9 cellular contexts compared by ENCODE assay signal in the genomic region with DNA sequence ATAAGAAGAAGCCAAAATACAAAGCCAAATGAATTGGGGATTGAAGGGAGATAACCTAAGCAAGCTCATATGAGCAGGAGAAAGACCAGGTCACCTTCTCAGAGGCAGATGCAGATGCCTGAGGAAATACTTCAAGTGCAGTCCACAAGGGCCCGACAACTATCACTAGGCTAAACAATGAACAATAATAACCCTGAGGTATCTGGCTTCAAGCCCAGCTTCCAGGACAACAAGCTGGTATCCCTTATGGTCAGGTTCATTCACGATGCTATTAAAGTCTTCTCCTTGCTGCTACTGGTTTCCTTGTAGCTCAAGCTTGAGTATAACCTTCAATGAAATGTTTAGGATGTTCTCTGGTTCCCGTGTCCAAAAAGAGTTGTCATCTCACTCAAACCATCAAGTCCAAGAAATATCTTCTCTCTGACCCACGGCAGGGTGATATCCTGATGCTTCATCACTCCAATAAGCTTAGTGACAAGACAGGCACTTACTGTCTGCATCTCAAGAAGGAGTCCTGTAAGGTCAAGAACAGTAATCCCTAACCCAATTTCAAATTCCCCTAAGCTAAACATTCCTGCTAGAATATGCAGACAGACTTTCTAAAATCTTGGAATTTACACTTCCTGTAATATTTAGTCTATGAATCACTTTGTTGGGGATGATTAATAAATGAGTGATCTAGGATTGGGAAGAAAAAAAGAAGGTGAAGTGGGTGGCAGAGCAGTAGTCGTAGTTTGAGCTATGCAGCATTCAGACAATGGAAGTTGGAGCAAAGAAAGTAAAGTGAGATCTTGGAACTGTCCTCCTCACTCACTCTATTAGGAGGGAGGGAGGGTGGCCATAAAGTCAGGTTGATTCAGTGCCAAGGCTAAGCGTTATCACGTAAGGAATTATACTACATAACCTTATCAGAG. TPM values are rescaled to one million over a fixed set of nuclear protein-coding genes. Genes with fewer than 3 reads are reported as not detected.
A peak's percentile ranks its signal among the peaks of the same experiment; 100 is the strongest.
DNase-seq lines count a peak whose midpoint lies in the region; ATAC-seq and TF ChIP-seq lines count a peak whose summit lies in the region.
"Had no signal": no experiment of that assay in that cellular context is flagged by ENCODE, and none has a peak within 500 bp of the region (broad histone marks: within the 10 kb centered on the region; RNA-seq: fewer than 3 reads in every experiment).

No MANE protein-coding gene starts in this region.

- BruUV-seq in PC-3 (replicated peaks; lab: Mats Ljungman, UMichigan), result no TSS peak

- H3K36me3 ChIP-seq in PC-3 (ENCODE audit: low read depth, low read length) (no peaks in the 10 kb centered on the region), fibroblast of lung (ENCODE audit: control insufficient read depth, insufficient read depth, low read length) (no peaks in the 10 kb centered on the region), smooth muscle cell (ENCODE audit: low read depth) (no peaks in the 10 kb centered on the region)
- H3K36me3 ChIP-seq: BLaER1 treated with 17β-estradiol and CSF1 and Interleukin-3, amounts not matched to agents 10 nM and 100 nM had no signal

- no peaks in the 10 kb centered on the region for H3K9me2 ChIP-seq in PC-3 (replicated peaks; ENCODE audit: low read length)

- ATAC-seq in PC-3 (peak; percentile 81), HG02610 (IDR thresholded peaks at IDR 0.05; ENCODE audit: unreplicated experiment) (no peak)

- CTCF ChIA-PET in PC-3 (lab: Charles Lee), result interaction anchor here (0.7 kb wide), 2 partner anchors 83 to 200 kb away, joined by 3 to 5 read pairs; no protein-coding TSS in a partner anchor

- H3K9ac ChIP-seq in PC-3 (ENCODE audit: low read length), result no peak overlapping the region
- no peak overlapping the region for H3K9ac ChIP-seq in fibroblast of lung (ENCODE audit: insufficient read depth, low read length)
- peak overlapping the region; percentile 7 for H3K9ac ChIP-seq in smooth muscle cell (ENCODE audit: low read depth)
- H3K9ac ChIP-seq: BLaER1 treated with 17β-estradiol and CSF1 and Interleukin-3, amounts not matched to agents 10 nM and 100 nM had no signal

- H3K27me3 ChIP-seq in PC-3 (ENCODE audit: low read length) (no peaks in the 10 kb centered on the region), fibroblast of lung (ENCODE audit: control insufficient read depth, insufficient read depth, low read length) (no peaks in the 10 kb centered on the region), smooth muscle cell (ENCODE audit: low read depth) (no peaks in the 10 kb centered on the region)

- H3K4me2 ChIP-seq in PC-3 (ENCODE audit: low read length), result peak overlapping the region; percentile 67
- peak overlapping the region; percentile 73 for H3K4me2 ChIP-seq in fibroblast of lung (ENCODE audit: extremely low read depth, insufficient read depth, low read length)
- H3K4me2 ChIP-seq in smooth muscle cell, result peak overlapping the region; percentile 47
- H3K4me2 ChIP-seq: BLaER1 treated with 17β-estradiol and CSF1 and Interleukin-3, amounts not matched to agents 10 nM and 100 nM had no signal

- intact Hi-C loops in PC-3 (cut with micrococcal nuclease), result no loop called here

- 40% methylated on average over 7 of the region's 7 CpGs for WGBS in smooth muscle cell (ENCODE audit: low lambda C conversion rate)

- H3F3A ChIP-seq in PC-3 (ENCODE audit: low read length, unreplicated experiment), result peaks cover 4% of the 10 kb centered on the region
- peaks cover 17% of the 10 kb centered on the region for H3F3A ChIP-seq in smooth muscle cell (ENCODE audit: low read depth)

- peak; percentile 53 for DNase-seq in NCI-H748 (lab: John Stamatoyannopoulos, UW; ENCODE audit: unreplicated experiment)
- no peak for DNase-seq in NCI-H748 treated with DMSO at 0.1 percent for 48 hours (lab: John Stamatoyannopoulos, UW)
- DNase-seq in PC-3, result peak; percentile 88
- DNase-seq in fibroblast of lung (ENCODE audit: low read depth in 2 of 2), result peak; percentile 40 to 92
- DNase-seq in smooth muscle cell (lab: John Stamatoyannopoulos, UW; ENCODE audit: unreplicated experiment), result no peak
- DNase-seq in dedifferentiated amniotic fluid mesenchymal stem cell (ENCODE audit: extremely low spot score), result no peak
- DNase-seq in Kasumi-1 (lab: John Stamatoyannopoulos, UW), result no peak

- peak overlapping the region; percentile 83 for H3K27ac ChIP-seq in PC-3 (ENCODE audit: low read length)
- peak overlapping the region; percentile 58 for H3K27ac ChIP-seq in fibroblast of lung (ENCODE audit: insufficient read depth, low read length)
- H3K27ac ChIP-seq in smooth muscle cell (ENCODE audit: low read depth), result peak overlapping the region; percentile 80
- H3K27ac ChIP-seq: BLaER1 treated with 17β-estradiol and CSF1 and Interleukin-3, amounts not matched to agents 10 nM and 100 nM had no signal

- H3K4me3 ChIP-seq in PC-3 (ENCODE audit: low read length) (0 out of 2 replicates have a peak overlapping the region, but pooled peaks have one; percentile 19), fibroblast of lung (replicated peaks in 1 of 4; ENCODE audit: control extremely low read depth in 1 of 4, insufficient read depth in 1 of 4, low read depth in 3 of 4, low read length in 4 of 4) (no peak overlapping the region), smooth muscle cell (no peak overlapping the region)
- H3K4me3 ChIP-seq: BLaER1 treated with 17β-estradiol and CSF1 and Interleukin-3, amounts not matched to agents 10 nM and 100 nM had no signal

- POLR2A ChIA-PET in PC-3 (lab: Charles Lee; ENCODE audit: unreplicated experiment), result interaction anchor here (0.7 kb wide), 1 partner anchor 41 kb away, joined by 5 read pairs; no protein-coding TSS in a partner anchor

- H4K20me1 ChIP-seq in PC-3 (ENCODE audit: low read length) (no peaks in the 10 kb centered on the region), fibroblast of lung (ENCODE audit: control insufficient read depth, extremely low read depth, insufficient read depth, low read length) (no peaks in the 10 kb centered on the region), smooth muscle cell (ENCODE audit: low read depth) (no peaks in the 10 kb centered on the region)
- H4K20me1 ChIP-seq: BLaER1 treated with 17β-estradiol and CSF1 and Interleukin-3, amounts not matched to agents 10 nM and 100 nM had no signal

- no peaks in the 10 kb centered on the region for H3K79me2 ChIP-seq in PC-3 (ENCODE audit: low read length)
- no peaks in the 10 kb centered on the region for H3K79me2 ChIP-seq in fibroblast of lung (ENCODE audit: control insufficient read depth, insufficient read depth, low read length)
- H3K79me2 ChIP-seq in smooth muscle cell (ENCODE audit: low read depth), result no peaks in the 10 kb centered on the region

- TF ChIP-seq CTCF in PC-3 (conservative IDR thresholded peaks at IDR 0.05; ENCODE audit: low read depth, low read length), result no peak
- no peak for TF ChIP-seq CTCF in fibroblast of lung (conservative IDR thresholded peaks at IDR 0.05 in 1 of 2, IDR thresholded peaks at IDR 0.05 in 1 of 2; ENCODE audit: low read depth in 1 of 2, low read length in 2 of 2)
- TF ChIP-seq CTCF in smooth muscle cell (IDR thresholded peaks at IDR 0.05; ENCODE audit: borderline replicate concordance, insufficient read depth, poor library complexity, severe bottlenecking), result no peak

- H3K9me3 ChIP-seq in PC-3 (ENCODE audit: low read length) (no peaks in the 10 kb centered on the region), fibroblast of lung (ENCODE audit: control insufficient read depth, insufficient read depth, low read depth, low read length) (no peaks in the 10 kb centered on the region), smooth muscle cell (replicated peaks; ENCODE audit: low read depth) (no peaks in the 10 kb centered on the region)

- H2AFZ ChIP-seq in PC-3 (ENCODE audit: low read length) (no peak overlapping the region), fibroblast of lung (ENCODE audit: low read length) (no peak overlapping the region), smooth muscle cell (ENCODE audit: low read depth) (no peak overlapping the region)

- H3K4me1 ChIP-seq in PC-3 (ENCODE audit: insufficient read depth, low read length) (peaks cover 42% of the 10 kb centered on the region), fibroblast of lung (ENCODE audit: control insufficient read depth, extremely low read depth, insufficient read depth, low read length) (peaks cover 19% of the 10 kb centered on the region), smooth muscle cell (ENCODE audit: low read depth) (peaks cover 13% of the 10 kb centered on the region)

RNA-seq across cellular contexts. Expression of gene CHN1, which starts 33.1 kb away (rescaled TPM):
- total RNA-seq in PC-3 (2014; rRNA removed), result 7.8 and 9.2 TPM in 2 replicates
- 59.1 and 203 TPM in 2 replicates for total RNA-seq in fibroblast of lung
- 285 and 904 TPM in 2 replicates for polyA plus RNA-seq in fibroblast of lung
- 154 and 432 TPM in 2 replicates for polyA plus RNA-seq in fibroblast of lung (2012)
- 51.6 and 216 TPM in 2 replicates for polyA minus RNA-seq in fibroblast of lung (ENCODE audit: low replicate concordance)
- 33.5 and 40.4 TPM in 2 replicates for total RNA-seq in smooth muscle cell
- polyA plus RNA-seq in smooth muscle cell, result 30.2 and 44.8 TPM in 2 replicates

Comparison
In these comparisons a context has a peak if more than half of its experiments do, and no peak if none do; other contexts are left out.
1. DNase-seq: peak in NCI-H748 (single experiment), PC-3 (single experiment) and fibroblast of lung (2 of 2); none in NCI-H748 treated with DMSO at 0.1 percent for 48 hours (single experiment), smooth muscle cell (single experiment), dedifferentiated amniotic fluid mesenchymal stem cell (single experiment) and Kasumi-1 (0 of 2).
2. Peak in every context shown above with its lines, with median percentiles within 50 percentile points of each other: H3K27ac ChIP-seq and H3K4me2 ChIP-seq.